Comparison of ENCODE assay signal across 19 cellular contexts in genomic region chr2:206150631-206151030, GRCh38.
"Had no signal": no experiment of that assay in that cellular context is flagged by ENCODE, and none has a peak within 500 bp of the region (broad histone marks: within the 10 kb centered on the region; RNA-seq: fewer than 3 reads in every experiment).

No MANE protein-coding gene starts in this region.

- H3K27ac ChIP-seq: colonic mucosa, esophagus squamous epithelium, left lung, parathyroid adenoma, tibial artery, uterus, VCaP had no signal

- H3K27me3 ChIP-seq: colonic mucosa, esophagus squamous epithelium, left lung, tibial artery, uterus had no signal

- H3K27ac Mint-ChIP-seq: activated CD8-positive, alpha-beta T cell treated with anti-CD3 and anti-CD28 coated beads, Interleukin-2, amount 10 ng/mL, durations not matched to agents 7 days and 5 days; activated naive CD4-positive, alpha-beta T cell treated with anti-CD3 and anti-CD28 coated beads, Interleukin-2, amount 10 ng/mL, durations not matched to agents 7 days and 5 days; activated T-helper 2 cell treated with anti-CD3 and anti-CD28 coated beads, Interferon-gamma antibody, Interleukin-2, Interleukin-4, amounts not matched to agents 10 μg/mL and 5 μg/mL and 100 μg/mL, durations not matched to agents 14 hours and 24 hours and 36 hours; T-cell had no signal

- H3K9me3 Mint-ChIP-seq: activated naive CD4-positive, alpha-beta T cell treated with anti-CD3 and anti-CD28 coated beads, Interleukin-2, amount 10 ng/mL, durations not matched to agents 7 days and 5 days; activated T-helper 2 cell treated with anti-CD3 and anti-CD28 coated beads, Interferon-gamma antibody, Interleukin-2, Interleukin-4, amounts not matched to agents 10 μg/mL and 5 μg/mL and 100 μg/mL, durations not matched to agents 14 hours and 24 hours and 36 hours; naive thymus-derived CD4-positive, alpha-beta T cell; stimulated activated naive B cell treated with anti-CD40 and anti-IgM and Interleukin-4, amounts not matched to agents 10 μg/mL and 1 μg/mL and 100 μg/mL, for 72 hours; T-cell had no signal

- H3K36me3 ChIP-seq: uterus had no signal

- H3K4me3 ChIP-seq: colonic mucosa, esophagus squamous epithelium, left lung, tibial artery, uterus had no signal

- H3K27me3 Mint-ChIP-seq: activated naive CD4-positive, alpha-beta T cell treated with anti-CD3 and anti-CD28 coated beads, Interleukin-2, amount 10 ng/mL, durations not matched to agents 7 days and 5 days; naive thymus-derived CD4-positive, alpha-beta T cell; stimulated activated naive B cell treated with anti-CD40 and anti-IgM and Interleukin-4, amounts not matched to agents 10 μg/mL and 1 μg/mL and 100 μg/mL, for 72 hours; T-cell had no signal

- H3K9me3 ChIP-seq: colonic mucosa, esophagus squamous epithelium, left lung, tibial artery, uterus had no signal

- H3K4me1 ChIP-seq: colonic mucosa, parathyroid adenoma, uterus had no signal

- FAIRE-seq: kidney had no signal

- H3K4me3 Mint-ChIP-seq: activated CD8-positive, alpha-beta T cell treated with anti-CD3 and anti-CD28 coated beads, Interleukin-2, amount 10 ng/mL, durations not matched to agents 7 days and 5 days; activated naive CD4-positive, alpha-beta T cell treated with anti-CD3 and anti-CD28 coated beads, Interleukin-2, amount 10 ng/mL, durations not matched to agents 7 days and 5 days; naive thymus-derived CD4-positive, alpha-beta T cell; stimulated activated naive B cell treated with anti-CD40 and anti-IgM and Interleukin-4, amounts not matched to agents 10 μg/mL and 1 μg/mL and 100 μg/mL, for 72 hours; T-cell had no signal

- DNase-seq: activated CD8-positive, alpha-beta memory T cell treated with anti-CD3 and anti-CD28 coated beads, Interleukin-2, amount 50 U/mL, for 4 hours; activated CD8-positive, alpha-beta T cell treated with anti-CD3 and anti-CD28 coated beads, Interleukin-2, amount 10 ng/mL, durations not matched to agents 7 days and 5 days; activated naive CD4-positive, alpha-beta T cell treated with anti-CD3 and anti-CD28 coated beads, Interleukin-2, amount 10 ng/mL, durations not matched to agents 7 days and 5 days; caudate nucleus; colonic mucosa; esophagus squamous epithelium; hypothalamus; kidney; left lung; mammary epithelial cell; naive thymus-derived CD4-positive, alpha-beta T cell; retina; stimulated activated naive B cell treated with anti-CD40 and anti-IgM and Interleukin-4, amounts not matched to agents 10 μg/mL and 1 μg/mL and 100 μg/mL, for 72 hours; T-cell; tibial artery; uterus had no signal
